In genomic region chr20:53448875-53449274, GRCh38 we compare ENCODE assay signal across 25 cellular contexts.
"Had no signal": no experiment of that assay in that cellular context is flagged by ENCODE, and none has a peak within 500 bp of the region (broad histone marks: within the 10 kb centered on the region; RNA-seq: fewer than 3 reads in every experiment).

No MANE protein-coding gene starts in this region.

- H3K27ac Mint-ChIP-seq: activated CD8-positive, alpha-beta T cell treated with anti-CD3 and anti-CD28 coated beads for 36 hours; activated naive CD8-positive, alpha-beta T cell treated with anti-CD3 and anti-CD28 coated beads, Interleukin-2, amount 10 ng/mL, durations not matched to agents 7 days and 5 days; activated T-helper 1 cell treated with anti-CD3 and anti-CD28 coated beads, Interleukin-12 subunit alpha, Interleukin-12 subunit beta, Interleukin-2, Interleukin-4 antibody, amounts not matched to agents 30 ng/mL and 10 ng/mL and 1 ng/mL, durations not matched to agents 14 hours and 24 hours and 36 hours had no signal

- H3K4me1 Mint-ChIP-seq: activated naive CD8-positive, alpha-beta T cell treated with anti-CD3 and anti-CD28 coated beads, Interleukin-2, amount 10 ng/mL, durations not matched to agents 7 days and 5 days had no signal

- DNase-seq: activated CD4-positive, CD25-positive, alpha-beta regulatory T cell; activated CD8-positive, alpha-beta memory T cell treated with anti-CD3 and anti-CD28 coated beads, Interleukin-2, amount 50 U/mL, for 4 hours; activated CD8-positive, alpha-beta T cell treated with anti-CD3 and anti-CD28 coated beads for 36 hours; activated effector memory CD4-positive, alpha-beta T cell treated with anti-CD3 and anti-CD28 coated beads, Interleukin-2, amount 50 U/mL, for 16 hours; activated naive CD8-positive, alpha-beta T cell treated with anti-CD3 and anti-CD28 coated beads, Interleukin-2, amount 10 ng/mL, durations not matched to agents 7 days and 5 days; aorta; body of pancreas; central memory CD4-positive, alpha-beta T cell; MM.1S; NCI-H1048; NCI-H146; NCI-H187 treated with DMSO at 0.1 percent for 48 hours; NCI-H2081 treated with DMSO at 0.1 percent for 48 hours; NCI-H226; NCI-H526; NCI-H774; NK-92 treated with Interleukin-12 subunit alpha and Interleukin-12 subunit beta, amount 100 ng/mL, for 24 hours; OCI-M1; RPMI8226; SJCRH30; SK-N-SH; T-helper 1 cell had no signal

- H3K27me3 Mint-ChIP-seq: activated CD8-positive, alpha-beta T cell treated with anti-CD3 and anti-CD28 coated beads for 36 hours; activated naive CD8-positive, alpha-beta T cell treated with anti-CD3 and anti-CD28 coated beads, Interleukin-2, amount 10 ng/mL, durations not matched to agents 7 days and 5 days had no signal

- ATAC-seq: activated CD8-positive, alpha-beta T cell treated with anti-CD3 and anti-CD28 coated beads for 36 hours; body of pancreas; Panc1; Right ventricle myocardium inferior had no signal

- H3K4me3 Mint-ChIP-seq: activated CD8-positive, alpha-beta T cell treated with anti-CD3 and anti-CD28 coated beads for 36 hours; activated naive CD8-positive, alpha-beta T cell treated with anti-CD3 and anti-CD28 coated beads, Interleukin-2, amount 10 ng/mL, durations not matched to agents 7 days and 5 days; activated T-helper 1 cell treated with anti-CD3 and anti-CD28 coated beads, Interleukin-12 subunit alpha, Interleukin-12 subunit beta, Interleukin-2, Interleukin-4 antibody, amounts not matched to agents 30 ng/mL and 10 ng/mL and 1 ng/mL, durations not matched to agents 14 hours and 24 hours and 36 hours had no signal
